In the genomic region with DNA sequence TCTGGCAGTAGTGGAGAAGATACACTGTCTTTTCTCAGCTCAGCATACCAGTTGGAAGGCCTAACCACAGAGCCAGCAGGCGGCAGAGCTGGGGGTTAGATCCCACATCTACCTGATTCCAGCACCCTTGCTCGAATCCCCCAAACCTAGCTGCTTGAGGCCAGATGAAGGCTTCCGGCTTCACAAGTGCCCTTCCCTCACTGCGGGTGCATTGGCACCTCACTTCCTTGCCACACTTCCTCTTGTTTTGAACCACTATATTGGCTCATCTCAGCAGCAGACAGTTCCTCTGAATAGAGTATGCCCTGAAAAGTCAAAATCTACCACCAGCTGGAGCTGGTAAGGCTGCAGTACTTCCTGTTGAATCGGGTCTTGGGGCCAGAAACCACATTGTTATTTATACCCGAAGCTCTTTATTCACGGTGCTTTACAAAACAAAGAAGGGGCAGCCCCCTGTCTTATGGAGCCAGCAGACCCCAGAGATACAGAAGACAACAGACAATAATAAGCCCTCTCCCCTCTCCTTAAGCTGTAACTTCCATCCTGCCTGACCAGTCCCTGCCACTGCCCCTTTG, we compare ENCODE assay signal across 8 cellular contexts.
DNase-seq lines count a peak whose midpoint lies in the region; ATAC-seq lines count a peak whose summit lies in the region.

No MANE protein-coding gene starts in this region.

- H3K4me3 ChIP-seq in MG63: no peak overlapping the region

- H3K27ac ChIP-seq in temporal lobe (ENCODE audit: low read depth, low read length): peak overlapping the region; percentile 18

- H3K27me3 ChIP-seq in MG63: no peaks in the 10 kb centered on the region

- H3K36me3 ChIP-seq in MG63: no peaks in the 10 kb centered on the region

- no peaks in the 10 kb centered on the region for H3K9me3 ChIP-seq in MG63

- peak; percentile 88 for DNase-seq in SIG-M5 (lab: John Stamatoyannopoulos, UW)
- DNase-seq in activated naive CD4-positive, alpha-beta T cell treated with Interleukin-2 at 50 U/mL for 16 hours: peak; percentile 58
- peak; percentile 7 to 16 for DNase-seq in lung microvascular endothelial cell (ENCODE audit: low read depth in 2 of 2)
- DNase-seq in NCI-H748 (lab: John Stamatoyannopoulos, UW; ENCODE audit: unreplicated experiment): no peak
- no peak for DNase-seq in MG63

- peak; percentile 82 for ATAC-seq in GM18502 (IDR thresholded peaks at IDR 0.05; ENCODE audit: poor library complexity, unreplicated experiment)
- peak; percentile 72 for ATAC-seq in HG02884 (IDR thresholded peaks at IDR 0.05; ENCODE audit: unreplicated experiment)

Comparison
In these comparisons a context has a peak if more than half of its experiments do, and no peak if none do; other contexts are left out.
1. DNase-seq: peak in SIG-M5 (single experiment), activated naive CD4-positive, alpha-beta T cell treated with Interleukin-2 at 50 U/mL for 16 hours (single experiment) and lung microvascular endothelial cell (2 of 2); none in NCI-H748 (single experiment) and MG63 (single experiment).